ENCODE assay signal across 8 cellular contexts in genomic region chr5:140547508-140548299, GRCh38. TPM values are rescaled to one million over a fixed set of nuclear protein-coding genes. Genes with fewer than 3 reads are reported as not detected.
DNase-seq lines count a peak whose midpoint lies in the region; ATAC-seq and TF ChIP-seq lines count a peak whose summit lies in the region.

EIF4EBP3 (plus strand) TSS chr5:140547662; CDS start chr5:140547738, 76 bp downstream.

- H3K27ac ChIP-seq in testis: peak within 1 kb of the TSS; percentile 96 to 99

- peak within 1 kb of the TSS; percentile 87 for H3K4me3 Mint-ChIP-seq in activated naive CD8-positive, alpha-beta T cell treated with anti-CD3 and anti-CD28 coated beads, Interleukin-2, amount 10 ng/mL, durations not matched to agents 7 days and 5 days
- peak within 1 kb of the TSS; percentile 74 for H3K4me3 Mint-ChIP-seq in osteocyte (ENCODE audit: unreplicated experiment)

- H3K9me3 ChIP-seq in testis: no peaks in the 10 kb centered on the region

- POLR2A ChIA-PET in activated naive CD8-positive, alpha-beta T cell treated with anti-CD3 and anti-CD28 coated beads, Interleukin-2, amount 10 ng/mL, durations not matched to agents 7 days and 5 days (lab: Charles Lee): interaction anchor here (1.0 to 3.5 kb wide), 15 partner anchors 10 to 440 kb away, joined by 3 to 23 read pairs (median 6); partner anchors contain the start of genes ANKHD1, APBB3, CD14 and HARS1

- ATAC-seq in GM21529 (IDR thresholded peaks at IDR 0.05; ENCODE audit: unreplicated experiment): peak; percentile 99
- peak; percentile 92 for ATAC-seq in SK-N-SH treated with all-trans-retinoic acid at 6 μM for 48 hours
- peak; percentile 96 for ATAC-seq in activated naive CD8-positive, alpha-beta T cell treated with anti-CD3 and anti-CD28 coated beads, Interleukin-2, amount 10 ng/mL, durations not matched to agents 7 days and 5 days (ENCODE audit: low read depth)
- peak; percentile 93 for ATAC-seq in Right ventricle myocardium inferior

- no peaks in the 10 kb centered on the region for H3K27me3 Mint-ChIP-seq in activated naive CD8-positive, alpha-beta T cell treated with anti-CD3 and anti-CD28 coated beads, Interleukin-2, amount 10 ng/mL, durations not matched to agents 7 days and 5 days
- H3K27me3 Mint-ChIP-seq in osteocyte (ENCODE audit: unreplicated experiment): no peaks in the 10 kb centered on the region

- H3K36me3 ChIP-seq in testis (ENCODE audit: low read depth, missing control alignments): no peaks in the 10 kb centered on the region

- 5 to 14% methylated on average over 20 to 52 of the region's 52 CpGs for WGBS in testis, 2 donors

- H3K9me3 Mint-ChIP-seq in activated naive CD8-positive, alpha-beta T cell treated with anti-CD3 and anti-CD28 coated beads, Interleukin-2, amount 10 ng/mL, durations not matched to agents 7 days and 5 days: no peaks in the 10 kb centered on the region
- no peaks in the 10 kb centered on the region for H3K9me3 Mint-ChIP-seq in osteocyte (ENCODE audit: unreplicated experiment)

- H3K27ac Mint-ChIP-seq in activated naive CD8-positive, alpha-beta T cell treated with anti-CD3 and anti-CD28 coated beads, Interleukin-2, amount 10 ng/mL, durations not matched to agents 7 days and 5 days: peak within 1 kb of the TSS; percentile 99
- peak within 1 kb of the TSS; percentile 93 for H3K27ac Mint-ChIP-seq in osteocyte (ENCODE audit: unreplicated experiment)

- intact Hi-C loops in Right ventricle myocardium inferior (cut with DNase I) (loop anchor here (2.0 to 5.0 kb wide), 4 partner anchors 91 to 145 kb away; partner anchors contain the start of genes ANKHD1, HARS1, HARS2 and TMCO6), testis (cut with DNase I; ENCODE audit: low total_unique reads) (loop anchor here (10.0 kb wide), 1 partner anchor 87 kb away; the partner anchor contains the start of genes CD14 and TMCO6)

- no peaks in the 10 kb centered on the region for H3K27me3 ChIP-seq in testis

- H3K4me1 ChIP-seq in testis: peaks cover 34% of the 10 kb centered on the region

- TF ChIP-seq CTCF in osteocyte (IDR thresholded peaks at IDR 0.05) (peak; percentile 64), testis (IDR thresholded peaks at IDR 0.05) (peak; percentile 38 to 80 (median 74))

- no peak for TF ChIP-seq EP300 in Ishikawa (IDR thresholded peaks at IDR 0.05; ENCODE audit: borderline replicate concordance)

- H3K4me1 Mint-ChIP-seq in activated naive CD8-positive, alpha-beta T cell treated with anti-CD3 and anti-CD28 coated beads, Interleukin-2, amount 10 ng/mL, durations not matched to agents 7 days and 5 days: peaks cover 35% of the 10 kb centered on the region
- H3K4me1 Mint-ChIP-seq in osteocyte (ENCODE audit: unreplicated experiment): peaks cover 33% of the 10 kb centered on the region

- DNase-seq in DMS 273 (lab: John Stamatoyannopoulos, UW; ENCODE audit: unreplicated experiment): peak; percentile 98
- DNase-seq in activated naive CD8-positive, alpha-beta T cell treated with anti-CD3 and anti-CD28 coated beads, Interleukin-2, amount 10 ng/mL, durations not matched to agents 7 days and 5 days: peak; percentile 86
- peak; percentile 98 for DNase-seq in Right ventricle myocardium inferior (ENCODE audit: missing footprints)
- DNase-seq in osteocyte (ENCODE audit: extremely low spot score, unreplicated experiment): peak; percentile 98
- peak; percentile 97 for DNase-seq in testis

- no peak for TF ChIP-seq POLR2A in testis (IDR thresholded peaks at IDR 0.05)

- TF ChIP-seq RAD21 in Ishikawa (IDR thresholded peaks at IDR 0.05; ENCODE audit: low read depth): peak; percentile 8; the same call in 1 of the 2 replicates

- H3K36me3 Mint-ChIP-seq in activated naive CD8-positive, alpha-beta T cell treated with anti-CD3 and anti-CD28 coated beads, Interleukin-2, amount 10 ng/mL, durations not matched to agents 7 days and 5 days: peaks cover 31% of the 10 kb centered on the region
- peaks cover 32% of the 10 kb centered on the region for H3K36me3 Mint-ChIP-seq in osteocyte (ENCODE audit: unreplicated experiment)

- H3K4me3 ChIP-seq in testis: peak within 1 kb of the TSS; percentile 56

TF ChIP-seq in Ishikawa, 13 proteins besides CTCF, POLR2A, EP300 and RAD21 (continues in another document):
- TF ChIP-seq EGR1 (IDR thresholded peaks at IDR 0.05): no peak
- no peak for TF ChIP-seq FOXM1 (IDR thresholded peaks at IDR 0.05; ENCODE audit: borderline replicate concordance, low read depth)
- peak; percentile 65 for TF ChIP-seq CREB1 (IDR thresholded peaks at IDR 0.05; ENCODE audit: low read depth)
- TF ChIP-seq REST (IDR thresholded peaks at IDR 0.05; ENCODE audit: low read depth): no peak
- TF ChIP-seq NFIC (IDR thresholded peaks at IDR 0.05): peak; percentile 78
- peak; percentile 99 for TF ChIP-seq MAX (IDR thresholded peaks at IDR 0.05)
- TF ChIP-seq TCF12 (IDR thresholded peaks at IDR 0.05; ENCODE audit: low read depth): peak; percentile 11; the same call in 1 of the 2 replicates
- no peak for TF ChIP-seq YY1 (IDR thresholded peaks at IDR 0.05; ENCODE audit: low read depth)

TF ChIP-seq in SK-N-SH treated with all-trans-retinoic acid at 6 μM for 48 hours, 23 proteins besides CTCF, POLR2A, EP300 and RAD21 (continues in another document):
- TF ChIP-seq ZNF70 (CRISPR knock-in tag; IDR thresholded peaks at IDR 0.05): no peak
- no peak for TF ChIP-seq BACH2 (CRISPR knock-in tag; IDR thresholded peaks at IDR 0.05; ENCODE audit: borderline replicate concordance)
- no peak for TF ChIP-seq ISL1 (CRISPR knock-in tag; IDR thresholded peaks at IDR 0.05)
- TF ChIP-seq CSDC2 (CRISPR knock-in tag; IDR thresholded peaks at IDR 0.05): no peak
- no peak for TF ChIP-seq ZNF8 (CRISPR knock-in tag; IDR thresholded peaks at IDR 0.05)
- TF ChIP-seq ZFP3 (CRISPR knock-in tag; IDR thresholded peaks at IDR 0.05): no peak
- TF ChIP-seq RARB (CRISPR knock-in tag; IDR thresholded peaks at IDR 0.05): no peak
- no peak for TF ChIP-seq CREB5 (CRISPR knock-in tag; IDR thresholded peaks at IDR 0.05; ENCODE audit: low read depth)
- no peak for TF ChIP-seq ARNTL (CRISPR knock-in tag; IDR thresholded peaks at IDR 0.05; ENCODE audit: borderline replicate concordance, low read depth)
- TF ChIP-seq TCF4 (CRISPR knock-in tag; IDR thresholded peaks at IDR 0.05; ENCODE audit: borderline replicate concordance): no peak
- no peak for TF ChIP-seq ESRRG (CRISPR knock-in tag; IDR thresholded peaks at IDR 0.05)
- TF ChIP-seq CSRNP3 (CRISPR knock-in tag; IDR thresholded peaks at IDR 0.05): no peak
- TF ChIP-seq SNAI2 (CRISPR knock-in tag; IDR thresholded peaks at IDR 0.05): no peak
- no peak for TF ChIP-seq ZNF565 (CRISPR knock-in tag; conservative IDR thresholded peaks at IDR 0.05; ENCODE audit: low read depth)
- no peak for TF ChIP-seq OSR1 (CRISPR knock-in tag; IDR thresholded peaks at IDR 0.05)
- TF ChIP-seq TSHZ2 (CRISPR knock-in tag; IDR thresholded peaks at IDR 0.05): no peak

RNA-seq across cellular contexts. Expression of gene EIF4EBP3, which starts in this region (rescaled TPM):
- 10 to 100 TPM; 11.8 to 12.0 TPM for total RNA-seq in activated naive CD8-positive, alpha-beta T cell treated with anti-CD3 and anti-CD28 coated beads, Interleukin-2, amount 10 ng/mL, durations not matched to agents 7 days and 5 days
- total RNA-seq in Right ventricle myocardium inferior (11.7 TPM), osteocyte (13.2 and 14.7 TPM in 2 replicates), testis (10 to 100 TPM; 11.7 to 14.0 TPM)
- polyA plus RNA-seq in testis (ENCODE audit: insufficient read depth, low read depth, low replicate concordance): 47.3 TPM

Comparison
In these comparisons a context has a peak if more than half of its experiments do, and no peak if none do; other contexts are left out.
1. Peak in every context shown above with its lines: DNase-seq, ATAC-seq, H3K4me3 ChIP-seq and H3K27ac ChIP-seq.